In genomic region chr2:21231985-21232384, GRCh38 we compare ENCODE assay signal across 20 cellular contexts.
DNase-seq lines count a peak whose midpoint lies in the region; ATAC-seq, FAIRE-seq and TF ChIP-seq lines count a peak whose summit lies in the region.
"Had no signal": no experiment of that assay in that cellular context is flagged by ENCODE, and none has a peak within 500 bp of the region (broad histone marks: within the 10 kb centered on the region; RNA-seq: fewer than 3 reads in every experiment).

No MANE protein-coding gene starts in this region.

- no peaks in the 10 kb centered on the region for H3K36me3 Mint-ChIP-seq in activated T-helper 1 cell treated with anti-CD3 and anti-CD28 coated beads, Interleukin-12 subunit alpha, Interleukin-12 subunit beta, Interleukin-2, Interleukin-4 antibody, amounts not matched to agents 30 ng/mL and 10 ng/mL and 1 ng/mL, durations not matched to agents 14 hours and 24 hours and 36 hours (ENCODE audit: low read depth)
- H3K36me3 Mint-ChIP-seq: T-cell had no signal

- no peaks in the 10 kb centered on the region for H3K9me3 ChIP-seq in OCI-LY7 (ENCODE audit: low read length)
- H3K9me3 ChIP-seq: mucosa of descending colon, suprapubic skin had no signal

- TF ChIP-seq POLR2A in GM12891 (IDR thresholded peaks at IDR 0.05; ENCODE audit: low read depth, low read length): no peak

- H2AFZ ChIP-seq in OCI-LY7 (ENCODE audit: low read length): peak overlapping the region; percentile 18
- H2AFZ ChIP-seq: PC-9 had no signal

- H3K4me3 Mint-ChIP-seq in activated T-helper 1 cell treated with anti-CD3 and anti-CD28 coated beads, Interleukin-12 subunit alpha, Interleukin-12 subunit beta, Interleukin-2, Interleukin-4 antibody, amounts not matched to agents 30 ng/mL and 10 ng/mL and 1 ng/mL, durations not matched to agents 14 hours and 24 hours and 36 hours: no peak overlapping the region
- H3K4me3 Mint-ChIP-seq: T-cell had no signal

- no peaks in the 10 kb centered on the region for H3K9me3 Mint-ChIP-seq in activated T-helper 1 cell treated with anti-CD3 and anti-CD28 coated beads, Interleukin-12 subunit alpha, Interleukin-12 subunit beta, Interleukin-2, Interleukin-4 antibody, amounts not matched to agents 30 ng/mL and 10 ng/mL and 1 ng/mL, durations not matched to agents 14 hours and 24 hours and 36 hours
- H3K9me3 Mint-ChIP-seq: T-cell had no signal

- no peak overlapping the region for H3K4me3 ChIP-seq in OCI-LY7 (ENCODE audit: low read depth, low read length, poor library complexity, severe bottlenecking)
- H3K4me3 ChIP-seq: mucosa of descending colon, PC-9, suprapubic skin had no signal

- no peaks in the 10 kb centered on the region for H3K36me3 ChIP-seq in OCI-LY7 (ENCODE audit: insufficient read depth, low read length)
- H3K36me3 ChIP-seq: suprapubic skin had no signal

- H3K9me2 ChIP-seq in OCI-LY7 (ENCODE audit: insufficient read depth, low read length): no peaks in the 10 kb centered on the region

- peak overlapping the region; percentile 17; the same call in 1 of the 2 replicates for H3K4me2 ChIP-seq in OCI-LY7 (ENCODE audit: low read length)
- H3K4me2 ChIP-seq: PC-9 had no signal

- H4K20me1 ChIP-seq in OCI-LY7 (ENCODE audit: insufficient read depth, low read length): no peaks in the 10 kb centered on the region

- CTCF ChIA-PET in OCI-LY7 (lab: Charles Lee; ENCODE audit: unreplicated experiment): no interaction called here

- H3K79me2 ChIP-seq in OCI-LY7 (ENCODE audit: insufficient read depth, low read depth, low read length): no peaks in the 10 kb centered on the region

- no peaks in the 10 kb centered on the region for H3K4me1 Mint-ChIP-seq in activated T-helper 1 cell treated with anti-CD3 and anti-CD28 coated beads, Interleukin-12 subunit alpha, Interleukin-12 subunit beta, Interleukin-2, Interleukin-4 antibody, amounts not matched to agents 30 ng/mL and 10 ng/mL and 1 ng/mL, durations not matched to agents 14 hours and 24 hours and 36 hours (ENCODE audit: low read depth)
- H3K4me1 Mint-ChIP-seq: T-cell had no signal

- ATAC-seq in HG02885 (IDR thresholded peaks at IDR 0.05; ENCODE audit: poor library complexity, unreplicated experiment) (peak; percentile 63), HG03196 (IDR thresholded peaks at IDR 0.05; ENCODE audit: unreplicated experiment) (no peak)
- ATAC-seq: mucosa of descending colon, sciatic nerve, T-cell had no signal

- POLR2A ChIA-PET in OCI-LY7 (lab: Charles Lee): interaction anchor here (0.7 to 0.9 kb wide), 2 partner anchors 8 to 148 kb away, joined by 3 read pairs; no protein-coding TSS in a partner anchor

- DNase-seq in GM12891 (ENCODE audit: insufficient read length, low spot score) (no peak), OCI-LY7 (ENCODE audit: low spot score) (peak; percentile 24), medulla oblongata (ENCODE audit: extremely low spot score) (peak; percentile 72), C1 segment of cervical spinal cord (lab: John Stamatoyannopoulos, UW) (no peak), D341Med (ENCODE audit: low spot score) (no peak)
- DNase-seq in activated T-helper 1 cell treated with anti-CD3 and anti-CD28 coated beads, Interleukin-12 subunit alpha, Interleukin-12 subunit beta, Interleukin-2, Interleukin-4 antibody, amounts not matched to agents 30 ng/mL and 10 ng/mL and 1 ng/mL, durations not matched to agents 14 hours and 24 hours and 36 hours (ENCODE audit: low spot score): no peak
- DNase-seq: activated effector memory CD4-positive, alpha-beta T cell treated with anti-CD3 and anti-CD28 coated beads, Interleukin-2, amount 50 U/mL, for 16 hours; central memory CD4-positive, alpha-beta T cell; effector memory CD4-positive, alpha-beta T cell; Karpas-422; mucosa of descending colon; NCI-H1436; NCI-H446; nucleus accumbens; PC-9; T-cell had no signal

- no peak for FAIRE-seq in GM12891 (lab: Jason Lieb, UNC)

- no peak overlapping the region for H3K27ac ChIP-seq in OCI-LY7 (ENCODE audit: low read depth, low read length, poor library complexity, severe bottlenecking)
- H3K27ac ChIP-seq: PC-9, suprapubic skin had no signal

- TF ChIP-seq CTCF in OCI-LY7 (conservative IDR thresholded peaks at IDR 0.05; ENCODE audit: low read length): no peak

- intact Hi-C loops in OCI-LY7 (cut with micrococcal nuclease; ENCODE audit: unreplicated experiment): no loop called here
- intact Hi-C loops in activated T-helper 1 cell treated with anti-CD3 and anti-CD28 coated beads, Interleukin-12 subunit alpha, Interleukin-12 subunit beta, Interleukin-2, Interleukin-4 antibody, amounts not matched to agents 30 ng/mL and 10 ng/mL and 1 ng/mL, durations not matched to agents 14 hours and 24 hours and 36 hours (cut with micrococcal nuclease): no loop called here

- BruUV-seq in OCI-LY7 (replicated peaks; lab: Mats Ljungman, UMichigan): no TSS peak

- H3K27me3 Mint-ChIP-seq in activated T-helper 1 cell treated with anti-CD3 and anti-CD28 coated beads, Interleukin-12 subunit alpha, Interleukin-12 subunit beta, Interleukin-2, Interleukin-4 antibody, amounts not matched to agents 30 ng/mL and 10 ng/mL and 1 ng/mL, durations not matched to agents 14 hours and 24 hours and 36 hours (ENCODE audit: insufficient read depth): no peaks in the 10 kb centered on the region
- H3K27me3 Mint-ChIP-seq: T-cell had no signal

- H3K4me1 ChIP-seq in OCI-LY7 (ENCODE audit: insufficient read depth, low read length, poor library complexity, severe bottlenecking): peaks cover 10% of the 10 kb centered on the region
- H3K4me1 ChIP-seq: suprapubic skin had no signal

- H3K27ac Mint-ChIP-seq in activated T-helper 1 cell treated with anti-CD3 and anti-CD28 coated beads, Interleukin-12 subunit alpha, Interleukin-12 subunit beta, Interleukin-2, Interleukin-4 antibody, amounts not matched to agents 30 ng/mL and 10 ng/mL and 1 ng/mL, durations not matched to agents 14 hours and 24 hours and 36 hours: no peak overlapping the region
- H3K27ac Mint-ChIP-seq: T-cell had no signal

TF ChIP-seq in GM12891, 5 proteins besides CTCF, POLR2A, EP300 and RAD21:
- TF ChIP-seq SPI1 (IDR thresholded peaks at IDR 0.05; ENCODE audit: low read depth, low read length): peak; percentile 35; the same call in 1 of the 2 replicates
- no peak for TF ChIP-seq POU2F2 (IDR thresholded peaks at IDR 0.05; ENCODE audit: low read depth, low read length)

Comparison
In these comparisons a context has a peak if more than half of its experiments do, and no peak if none do; other contexts are left out.
1. DNase-seq: peak in OCI-LY7 (single experiment) and medulla oblongata (single experiment); none in GM12891 (single experiment), activated T-helper 1 cell treated with anti-CD3 and anti-CD28 coated beads, Interleukin-12 subunit alpha, Interleukin-12 subunit beta, Interleukin-2, Interleukin-4 antibody, amounts not matched to agents 30 ng/mL and 10 ng/mL and 1 ng/mL, durations not matched to agents 14 hours and 24 hours and 36 hours (single experiment), C1 segment of cervical spinal cord (0 of 14) and D341Med (single experiment).